ENCODE assay signal across 14 cellular contexts in the genomic region with DNA sequence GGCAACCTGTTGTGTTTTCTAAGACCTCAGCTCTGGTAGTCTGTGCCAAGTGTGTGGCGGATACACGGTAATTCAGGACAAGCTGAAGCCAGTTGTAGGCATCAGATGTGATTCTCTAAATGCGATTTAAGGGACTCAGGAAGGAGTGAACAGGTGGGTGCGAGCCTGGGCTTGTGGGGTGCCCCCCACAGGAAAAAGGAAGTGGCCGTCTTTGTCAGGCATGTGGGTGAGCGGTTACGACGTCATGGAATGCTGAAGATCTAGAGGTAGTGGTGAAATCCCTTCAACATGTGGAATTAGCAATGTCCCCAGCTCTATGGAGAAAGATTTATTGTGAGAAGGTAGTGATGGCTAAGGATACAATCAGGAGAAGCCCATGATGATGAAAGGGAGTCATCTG.
DNase-seq lines count a peak whose midpoint lies in the region; ATAC-seq, FAIRE-seq and TF ChIP-seq lines count a peak whose summit lies in the region.
"Had no signal": no experiment of that assay in that cellular context is flagged by ENCODE, and none has a peak within 500 bp of the region (broad histone marks: within the 10 kb centered on the region; RNA-seq: fewer than 3 reads in every experiment).

No MANE protein-coding gene starts in this region.

- dilution Hi-C loops in mammary epithelial cell (cut with HindIII; ENCODE audit: low sequenced_read_pairs): no loop called here

- TF ChIP-seq POLR2A in breast epithelium (IDR thresholded peaks at IDR 0.05) (no peak), GM12878 (IDR thresholded peaks at IDR 0.05; ENCODE audit: low read depth, low read length) (no peak)

- H3K27ac ChIP-seq in mammary epithelial cell (ENCODE audit: insufficient read depth, low read depth, low read length) (no peak overlapping the region), breast epithelium (no peak overlapping the region), GM12878 (ENCODE audit: control insufficient read depth, insufficient read depth) (no peak overlapping the region)
- H3K27ac ChIP-seq: left lung, pancreas, SK-N-MC had no signal

- CTCF ChIA-PET in mammary epithelial cell (lab: Charles Lee; ENCODE audit: low non-redundant PET) (no interaction called here), GM12878 (lab: Yijun Ruan, JAX) (interaction anchor here (0.6 to 1.9 kb wide), 8 partner anchors 10 to 599 kb away, joined by 3 to 14 read pairs (median 6); no protein-coding TSS in a partner anchor)
- CTCF ChIA-PET in activated CD8-positive, alpha-beta T cell treated with anti-CD3 and anti-CD28 coated beads for 36 hours (lab: Charles Lee): interaction anchor here (1.3 to 3.4 kb wide), 7 partner anchors 10 to 649 kb away, joined by 3 to 18 read pairs (median 6); no protein-coding TSS in a partner anchor

- TF ChIP-seq CTCF in mammary epithelial cell (conservative IDR thresholded peaks at IDR 0.05 in 1 of 2, IDR thresholded peaks at IDR 0.05 in 1 of 2; ENCODE audit: extremely low read depth in 1 of 2, insufficient read depth in 1 of 2, low read depth in 1 of 2, low read length in 2 of 2) (no peak), breast epithelium (IDR thresholded peaks at IDR 0.05) (no peak), GM12878 (IDR thresholded peaks at IDR 0.05 in 2 of 3, conservative IDR thresholded peaks at IDR 0.05 in 1 of 3; ENCODE audit: control insufficient read depth in 2 of 3, extremely low read depth in 1 of 3, insufficient read depth in 1 of 3, low read depth in 3 of 3, low read length in 3 of 3) (no peak)
- TF ChIP-seq CTCF in activated CD8-positive, alpha-beta T cell treated with anti-CD3 and anti-CD28 coated beads for 36 hours (IDR thresholded peaks at IDR 0.05): no peak

- 53% methylated on average over 7 of the region's 8 CpGs for WGBS in mammary epithelial cell (ENCODE audit: low coverage, missing lambda C conversion rate)
- 23% methylated on average over 8 of the region's 8 CpGs for WGBS in GM12878 (ENCODE audit: insufficient coverage, insufficient replicate concordance, low lambda C conversion rate, missing lambda C conversion rate)

- FAIRE-seq in GM12878 (lab: Jason Lieb, UNC): no peak
- FAIRE-seq: pancreas had no signal

- H3K4me3 Mint-ChIP-seq in activated CD8-positive, alpha-beta T cell treated with anti-CD3 and anti-CD28 coated beads for 36 hours: peak overlapping the region; percentile 26
- H3K4me3 Mint-ChIP-seq in stimulated activated naive CD8-positive, alpha-beta T cell treated with anti-CD3 and anti-CD28 coated beads, Interleukin-15, Interleukin-2, amounts not matched to agents 100 ng/mL and 50 ng/mL, for 24 hours: peak overlapping the region; percentile 53

- intact Hi-C loops in mammary epithelial cell (cut with micrococcal nuclease): no loop called here
- intact Hi-C loops in breast epithelium (cut with DNase I; ENCODE audit: low total_unique reads): no loop called here
- intact Hi-C loops in activated CD8-positive, alpha-beta T cell treated with anti-CD3 and anti-CD28 coated beads for 36 hours (cut with micrococcal nuclease): no loop called here
- intact Hi-C loops in GM12878 (cut with micrococcal nuclease; ENCODE audit: unreplicated experiment): no loop called here

- DNase-seq in mammary epithelial cell (peak; percentile 5), breast epithelium (ENCODE audit: low spot score in 2 of 2) (no peak), GM12878 (ENCODE audit: low read depth, low spot score) (no peak), putamen (ENCODE audit: low spot score) (no peak), NCI-H1092 (lab: John Stamatoyannopoulos, UW) (no peak)
- DNase-seq in activated CD8-positive, alpha-beta T cell treated with anti-CD3 and anti-CD28 coated beads for 36 hours: peak; percentile 81
- DNase-seq: foreskin melanocyte, left lung, NCI-H748 treated with DMSO at 0.1 percent for 48 hours, pancreas had no signal

- H3K4me2 ChIP-seq in mammary epithelial cell (ENCODE audit: insufficient read depth, low read depth, low read length) (no peak overlapping the region), GM12878 (ENCODE audit: control insufficient read depth, insufficient read depth) (no peak overlapping the region)

- no peak overlapping the region for H3K9ac ChIP-seq in mammary epithelial cell (ENCODE audit: insufficient read depth, low read length)
- no peak overlapping the region for H3K9ac ChIP-seq in GM12878 (ENCODE audit: control insufficient read depth, insufficient read depth, low read length)

- TF ChIP-seq RAD21 in GM12878 (IDR thresholded peaks at IDR 0.05; ENCODE audit: insufficient read depth, low read depth, low read length): no peak

- H3K79me2 ChIP-seq in mammary epithelial cell (ENCODE audit: insufficient read depth, low read length): no peaks in the 10 kb centered on the region
- H3K79me2 ChIP-seq in GM12878 (ENCODE audit: control insufficient read depth, insufficient read depth, low read length): no peaks in the 10 kb centered on the region

- POLR2A ChIA-PET in activated CD8-positive, alpha-beta T cell treated with anti-CD3 and anti-CD28 coated beads for 36 hours (lab: Charles Lee): no interaction called here
- POLR2A ChIA-PET in GM12878 (lab: Charles Lee): no interaction called here

- peaks cover 6% of the 10 kb centered on the region for H3K9me3 Mint-ChIP-seq in activated CD8-positive, alpha-beta T cell treated with anti-CD3 and anti-CD28 coated beads for 36 hours
- peaks cover 3% of the 10 kb centered on the region for H3K9me3 Mint-ChIP-seq in stimulated activated naive CD8-positive, alpha-beta T cell treated with anti-CD3 and anti-CD28 coated beads, Interleukin-15, Interleukin-2, amounts not matched to agents 100 ng/mL and 50 ng/mL, for 24 hours

- BruUV-seq in mammary epithelial cell (replicated peaks; lab: Mats Ljungman, UMichigan): no TSS peak
- BruUV-seq in GM12878 (replicated peaks; lab: Mats Ljungman, UMichigan): no TSS peak

- H3K4me1 ChIP-seq in mammary epithelial cell (ENCODE audit: insufficient read depth, low read length) (peaks cover 5% of the 10 kb centered on the region), breast epithelium (no peaks in the 10 kb centered on the region), GM12878 (ENCODE audit: control insufficient read depth, insufficient read depth, low read length) (no peaks in the 10 kb centered on the region)
- H3K4me1 ChIP-seq: left lung, pancreas had no signal

- H4K20me1 ChIP-seq in mammary epithelial cell (ENCODE audit: insufficient read depth, low read length) (no peaks in the 10 kb centered on the region), GM12878 (ENCODE audit: control insufficient read depth, insufficient read depth) (no peaks in the 10 kb centered on the region)

- peaks cover 7% of the 10 kb centered on the region for H3K27me3 Mint-ChIP-seq in activated CD8-positive, alpha-beta T cell treated with anti-CD3 and anti-CD28 coated beads for 36 hours
- H3K27me3 Mint-ChIP-seq in stimulated activated naive CD8-positive, alpha-beta T cell treated with anti-CD3 and anti-CD28 coated beads, Interleukin-15, Interleukin-2, amounts not matched to agents 100 ng/mL and 50 ng/mL, for 24 hours: peaks cover 16% of the 10 kb centered on the region

- H3K27me3 ChIP-seq in mammary epithelial cell (ENCODE audit: insufficient read depth, low read length): no peaks in the 10 kb centered on the region
- H3K27me3 ChIP-seq in breast epithelium: peaks cover 0 to 14% of the 10 kb centered on the region in 2 donors
- no peaks in the 10 kb centered on the region for H3K27me3 ChIP-seq in GM12878 (replicated peaks in 1 of 2; ENCODE audit: control insufficient read depth in 2 of 2, insufficient read depth in 2 of 2, low read length in 1 of 2)

- H3K4me1 Mint-ChIP-seq in activated CD8-positive, alpha-beta T cell treated with anti-CD3 and anti-CD28 coated beads for 36 hours (ENCODE audit: low read depth): peaks cover 23% of the 10 kb centered on the region
- H3K4me1 Mint-ChIP-seq in stimulated activated naive CD8-positive, alpha-beta T cell treated with anti-CD3 and anti-CD28 coated beads, Interleukin-15, Interleukin-2, amounts not matched to agents 100 ng/mL and 50 ng/mL, for 24 hours (ENCODE audit: low read depth): peaks cover 37% of the 10 kb centered on the region

- H2AFZ ChIP-seq in mammary epithelial cell (ENCODE audit: low read depth, low read length): peak overlapping the region; percentile 54
- H2AFZ ChIP-seq in GM12878 (ENCODE audit: control insufficient read depth, low read depth, low read length): no peak overlapping the region

- no peaks in the 10 kb centered on the region for H3K36me3 ChIP-seq in mammary epithelial cell (ENCODE audit: insufficient read depth, low read length)
- H3K36me3 ChIP-seq in breast epithelium: no peaks in the 10 kb centered on the region
- H3K36me3 ChIP-seq in GM12878 (ENCODE audit: control insufficient read depth in 2 of 2, insufficient read depth in 2 of 2, low read length in 1 of 2): no peaks in the 10 kb centered on the region
- H3K36me3 ChIP-seq: left lung, pancreas had no signal

- H3K4me3 ChIP-seq in mammary epithelial cell (replicated peaks in 1 of 3; ENCODE audit: insufficient read depth in 1 of 3, low read depth in 2 of 3, low read length in 3 of 3): no peak overlapping the region
- H3K4me3 ChIP-seq in breast epithelium: no peak overlapping the region
- no peak overlapping the region for H3K4me3 ChIP-seq in GM12878
- H3K4me3 ChIP-seq: left lung, pancreas, SK-N-MC had no signal

- TF ChIP-seq EP300 in GM12878 (IDR thresholded peaks at IDR 0.05; ENCODE audit: borderline replicate concordance in 1 of 2, control insufficient read depth in 1 of 2, low read depth in 2 of 2, low read length in 2 of 2): no peak

- RAD21 ChIA-PET in GM12878 (lab: Charles Lee; ENCODE audit: unreplicated experiment): no interaction called here

- H3K36me3 Mint-ChIP-seq in activated CD8-positive, alpha-beta T cell treated with anti-CD3 and anti-CD28 coated beads for 36 hours (ENCODE audit: low read depth): no peaks in the 10 kb centered on the region
- H3K36me3 Mint-ChIP-seq in stimulated activated naive CD8-positive, alpha-beta T cell treated with anti-CD3 and anti-CD28 coated beads, Interleukin-15, Interleukin-2, amounts not matched to agents 100 ng/mL and 50 ng/mL, for 24 hours (ENCODE audit: low read depth): peaks cover 9% of the 10 kb centered on the region

- peak; percentile 75 for ATAC-seq in activated CD8-positive, alpha-beta T cell treated with anti-CD3 and anti-CD28 coated beads for 36 hours
- ATAC-seq in GM12878: no peak
- no peak for ATAC-seq in HG03378 (IDR thresholded peaks at IDR 0.05; ENCODE audit: unreplicated experiment)
- ATAC-seq: left lung, Panc1, pancreas had no signal

- H3K27ac Mint-ChIP-seq in activated CD8-positive, alpha-beta T cell treated with anti-CD3 and anti-CD28 coated beads for 36 hours: peak overlapping the region; percentile 83
- H3K27ac Mint-ChIP-seq in stimulated activated naive CD8-positive, alpha-beta T cell treated with anti-CD3 and anti-CD28 coated beads, Interleukin-15, Interleukin-2, amounts not matched to agents 100 ng/mL and 50 ng/mL, for 24 hours: peak overlapping the region; percentile 82

- SMC1A ChIA-PET in GM12878 (lab: Charles Lee; ENCODE audit: uncharacterized antibody, unreplicated experiment): interaction anchor here (1.3 to 2.7 kb wide), 3 partner anchors 12 to 195 kb away, joined by 3 to 13 read pairs (median 3); no protein-coding TSS in a partner anchor

- H3K9me3 ChIP-seq in mammary epithelial cell (replicated peaks; ENCODE audit: insufficient read depth, low read length): peaks cover 3% of the 10 kb centered on the region
- no peaks in the 10 kb centered on the region for H3K9me3 ChIP-seq in breast epithelium
- peaks cover 2% of the 10 kb centered on the region; the same call in 1 of the 3 replicates for H3K9me3 ChIP-seq in GM12878 (replicated peaks; ENCODE audit: control insufficient read depth, insufficient read depth, low read length)
- H3K9me3 ChIP-seq: left lung, pancreas had no signal

- in situ Hi-C loops in mammary epithelial cell (cut with MboI; ENCODE audit: low sequenced_read_pairs in 2 of 2) (no loop called here), GM12878 (cut with MboI) (no loop called here)

Comparison
In these comparisons a context has a peak if more than half of its experiments do, and no peak if none do; other contexts are left out.
1. DNase-seq: peak in mammary epithelial cell (single experiment) and activated CD8-positive, alpha-beta T cell treated with anti-CD3 and anti-CD28 coated beads for 36 hours (single experiment); none in breast epithelium (0 of 2), GM12878 (single experiment), putamen (single experiment) and NCI-H1092 (single experiment).